In genomic region chr4:99893991-99894981, GRCh38 we compare ENCODE assay signal across 1 cellular context.
A peak's percentile ranks its signal among the peaks of the same experiment; 100 is the strongest.
TF ChIP-seq lines count a peak whose summit lies in the region.

TSS of gene LAMTOR3 (minus strand) at chr4:99894427. CDS start at chr4:99893963, 464 bp downstream.

TF ChIP-seq in GM23338, 12 proteins besides CTCF, POLR2A, EP300 and RAD21 (continued from another document):
- TF ChIP-seq REST (IDR thresholded peaks at IDR 0.05; ENCODE audit: unreplicated experiment): no peak
- no peak for TF ChIP-seq ZNF331 (CRISPR knock-in tag; IDR thresholded peaks at IDR 0.05; ENCODE audit: low read depth)
- TF ChIP-seq EZH2phosphoT487 (IDR thresholded peaks at IDR 0.05; ENCODE audit: unreplicated experiment): no peak
- TF ChIP-seq POLR2AphosphoS5 (IDR thresholded peaks at IDR 0.05; ENCODE audit: low read depth): peak; percentile 93
- TF ChIP-seq EZH2 (IDR thresholded peaks at IDR 0.05; ENCODE audit: low read depth, unreplicated experiment): no peak
- no peak for TF ChIP-seq ZNF462 (CRISPR knock-in tag; IDR thresholded peaks at IDR 0.05)
